In genomic region chr16:18984425-18985005, GRCh38 we compare ENCODE assay signal across 10 cellular contexts. TPM values are rescaled to one million over a fixed set of nuclear protein-coding genes. Genes with fewer than 3 reads are reported as not detected.
DNase-seq lines count a peak whose midpoint lies in the region; ATAC-seq and TF ChIP-seq lines count a peak whose summit lies in the region.
"Had no signal": no experiment of that assay in that cellular context is flagged by ENCODE, and none has a peak within 500 bp of the region (broad histone marks: within the 10 kb centered on the region; RNA-seq: fewer than 3 reads in every experiment).

No MANE protein-coding gene starts in this region.

- H3K27me3 Mint-ChIP-seq in HFFc6 (ENCODE audit: insufficient read depth): peaks cover 7% of the 10 kb centered on the region
- peaks cover 26% of the 10 kb centered on the region for H3K27me3 Mint-ChIP-seq in CD8-positive, alpha-beta T cell (ENCODE audit: low read depth)

- no peaks in the 10 kb centered on the region for H3K9me3 Mint-ChIP-seq in HFFc6
- no peaks in the 10 kb centered on the region for H3K9me3 Mint-ChIP-seq in CD8-positive, alpha-beta T cell
- H3K9me3 Mint-ChIP-seq: activated T-cell treated with anti-CD3 and anti-CD28 coated beads, Interleukin-2, amount 50 U/mL, for 24 hours; stimulated activated memory B cell treated with anti-CD40 and anti-IgM and Interleukin-4, amounts not matched to agents 10 μg/mL and 1 μg/mL and 100 μg/mL, for 72 hours had no signal

- H3K27me3 ChIP-seq in iPS-15b (ENCODE audit: control insufficient read depth, insufficient read depth, low read length) (no peaks in the 10 kb centered on the region), skeletal muscle satellite cell (ENCODE audit: control insufficient read depth, insufficient read depth, low read length) (no peaks in the 10 kb centered on the region)
- H3K27me3 ChIP-seq in CD8-positive, alpha-beta T cell (ENCODE audit: insufficient read depth, low read length): peaks cover 9% of the 10 kb centered on the region

- H3K36me3 Mint-ChIP-seq in HFFc6 (ENCODE audit: low read depth): no peaks in the 10 kb centered on the region
- no peaks in the 10 kb centered on the region for H3K36me3 Mint-ChIP-seq in CD8-positive, alpha-beta T cell
- H3K36me3 Mint-ChIP-seq: stimulated activated memory B cell treated with anti-CD40 and anti-IgM and Interleukin-4, amounts not matched to agents 10 μg/mL and 1 μg/mL and 100 μg/mL, for 72 hours had no signal

- CTCF ChIA-PET in CD8-positive, alpha-beta T cell (lab: Charles Lee): interaction anchor here (0.7 kb wide), 1 partner anchor 16 kb away, joined by 3 read pairs; no protein-coding TSS in a partner anchor

- H3K9me3 ChIP-seq in iPS-15b (ENCODE audit: control insufficient read depth, insufficient read depth, low read length): no peaks in the 10 kb centered on the region
- no peaks in the 10 kb centered on the region for H3K9me3 ChIP-seq in skeletal muscle satellite cell (replicated peaks; ENCODE audit: low read length)
- no peaks in the 10 kb centered on the region for H3K9me3 ChIP-seq in CD8-positive, alpha-beta T cell (ENCODE audit: low read length)

- POLR2A ChIA-PET in CD8-positive, alpha-beta T cell (lab: Charles Lee): no interaction called here

- TF ChIP-seq CTCF in HFFc6 (IDR thresholded peaks at IDR 0.05) (no peak), astrocyte of the spinal cord (IDR thresholded peaks at IDR 0.05; ENCODE audit: low read depth, low read length) (no peak), GM13977 (IDR thresholded peaks at IDR 0.05; ENCODE audit: extremely low read depth, insufficient read depth, missing control alignments) (no peak)
- TF ChIP-seq CTCF in CD8-positive, alpha-beta T cell (IDR thresholded peaks at IDR 0.05): no peak

- H3K4me1 ChIP-seq in iPS-15b (ENCODE audit: control insufficient read depth, insufficient read depth, low read length) (no peaks in the 10 kb centered on the region), skeletal muscle satellite cell (ENCODE audit: control insufficient read depth, insufficient read depth, low read length) (peaks cover 3% of the 10 kb centered on the region)
- H3K4me1 ChIP-seq in CD8-positive, alpha-beta T cell (ENCODE audit: insufficient read depth, low read length): no peaks in the 10 kb centered on the region

- peak overlapping the region; percentile 81 for H3K4me2 ChIP-seq in skeletal muscle satellite cell (ENCODE audit: low read length)

- peak overlapping the region; percentile 73 for H3K9ac ChIP-seq in iPS-15b (ENCODE audit: low read depth, low read length)
- peak overlapping the region; percentile 77 for H3K9ac ChIP-seq in skeletal muscle satellite cell (ENCODE audit: low read depth, low read length)

- DNase-seq in HFFc6 (no peak), astrocyte of the spinal cord (ENCODE audit: low read depth, low spot score) (no peak), GM13977 (ENCODE audit: low spot score) (no peak), DMS53 (lab: John Stamatoyannopoulos, UW) (no peak)
- no peak for DNase-seq in CD8-positive, alpha-beta T cell

- peak overlapping the region; percentile 82 for H3K4me3 Mint-ChIP-seq in HFFc6
- H3K4me3 Mint-ChIP-seq in CD8-positive, alpha-beta T cell: no peak overlapping the region
- H3K4me3 Mint-ChIP-seq: activated T-cell treated with anti-CD3 and anti-CD28 coated beads, Interleukin-2, amount 50 U/mL, for 24 hours had no signal

- ATAC-seq in CD8-positive, alpha-beta T cell: no peak
- ATAC-seq in HG02642 (IDR thresholded peaks at IDR 0.05; ENCODE audit: poor library complexity, unreplicated experiment): no peak

- H3K4me1 Mint-ChIP-seq in HFFc6 (ENCODE audit: low read depth): peaks cover 29% of the 10 kb centered on the region
- H3K4me1 Mint-ChIP-seq in CD8-positive, alpha-beta T cell (ENCODE audit: low read depth): peaks cover 2% of the 10 kb centered on the region

- no peak overlapping the region for H3K27ac ChIP-seq in CD8-positive, alpha-beta T cell (ENCODE audit: low read depth, low read length)

- H3K4me3 ChIP-seq in astrocyte of the spinal cord (ENCODE audit: low read depth, low read length): peak overlapping the region; percentile 48
- H3K4me3 ChIP-seq in iPS-15b (ENCODE audit: low read depth, low read length): peak overlapping the region; percentile 82
- peak overlapping the region; percentile 73 for H3K4me3 ChIP-seq in skeletal muscle satellite cell (ENCODE audit: low read length)
- H3K4me3 ChIP-seq in CD8-positive, alpha-beta T cell (ENCODE audit: low read depth, low read length): no peak overlapping the region

- intact Hi-C loops in CD8-positive, alpha-beta T cell (cut with DNase I, micrococcal nuclease): no loop called here

- in situ Hi-C loops in astrocyte of the spinal cord (cut with HindIII; ENCODE audit: low sequenced_read_pairs): no loop called here
- in situ Hi-C loops in GM13977 (cut with MboI; ENCODE audit: low pct_unique_long_range_greater_than_20kb, low sequenced_read_pairs, unreplicated experiment): no loop called here

- no peaks in the 10 kb centered on the region for H3K36me3 ChIP-seq in iPS-15b (ENCODE audit: control insufficient read depth, insufficient read depth, low read length)
- no peaks in the 10 kb centered on the region for H3K36me3 ChIP-seq in skeletal muscle satellite cell (ENCODE audit: insufficient read depth, low read length)
- no peaks in the 10 kb centered on the region for H3K36me3 ChIP-seq in CD8-positive, alpha-beta T cell (ENCODE audit: insufficient read depth, low read length)

- peak overlapping the region; percentile 29; the same call in 1 of the 2 replicates for H3K27ac Mint-ChIP-seq in HFFc6
- H3K27ac Mint-ChIP-seq in CD8-positive, alpha-beta T cell: no peak overlapping the region
- H3K27ac Mint-ChIP-seq: activated T-cell treated with anti-CD3 and anti-CD28 coated beads, Interleukin-2, amount 50 U/mL, for 24 hours; stimulated activated memory B cell treated with anti-CD40 and anti-IgM and Interleukin-4, amounts not matched to agents 10 μg/mL and 1 μg/mL and 100 μg/mL, for 72 hours had no signal

RNA-seq across cellular contexts. Expression of gene TMC7, which starts 0.8 kb away (rescaled TPM):
- total RNA-seq in HFFc6 (2021; fragmentation: NEBNext Ultra II Directional; extraction: Animal tissue kit (Norgen Biotek cat#: 25700)): 1 to 10 TPM in 1 of 6 experiments, under 1 TPM in 5; 0.35 to 1.1 (median 0.58) TPM
- 0.76 and 1.3 TPM in 2 replicates for total RNA-seq in skeletal muscle satellite cell (2012; rRNA removed)
- not detected for total RNA-seq in CD8-positive, alpha-beta T cell

RNA-seq across cellular contexts. Expression of gene SMG1, which starts 58.3 kb away (rescaled TPM):
- total RNA-seq in HFFc6 (2021; fragmentation: NEBNext Ultra II Directional; extraction: Animal tissue kit (Norgen Biotek cat#: 25700)): 10 to 100 TPM; 31.3 to 43.0 (median 35.4) TPM
- 49.1 and 74.0 TPM in 2 replicates for total RNA-seq in skeletal muscle satellite cell (2012; rRNA removed)
- total RNA-seq in CD8-positive, alpha-beta T cell: 100 to 1,000 TPM; 121 to 129 TPM
